Comparison of ENCODE assay signal across 1 cellular context in genomic region chr6:157753291-157753690, GRCh38.
TF ChIP-seq lines count a peak whose summit lies in the region.

No MANE protein-coding gene starts in this region.

TF ChIP-seq in H1, 55 proteins besides CTCF, POLR2A, EP300 and RAD21:
- TF ChIP-seq CREB1 (IDR thresholded peaks at IDR 0.05): no peak
- TF ChIP-seq NANOG (IDR thresholded peaks at IDR 0.05; ENCODE audit: insufficient read depth, low read depth, low read length, poor library complexity, severe bottlenecking): no peak
- TF ChIP-seq BACH1 (IDR thresholded peaks at IDR 0.05; ENCODE audit: low read length): no peak
- no peak for TF ChIP-seq SP2 (IDR thresholded peaks at IDR 0.05; ENCODE audit: low read length)
- no peak for TF ChIP-seq SIRT6 (IDR thresholded peaks at IDR 0.05; ENCODE audit: low read length)
- TF ChIP-seq SIN3A (conservative IDR thresholded peaks at IDR 0.05 in 1 of 2, IDR thresholded peaks at IDR 0.05 in 1 of 2; ENCODE audit: low read depth in 1 of 2, low read length in 2 of 2): no peak
- no peak for TF ChIP-seq POLR2AphosphoS5 (IDR thresholded peaks at IDR 0.05; ENCODE audit: low read depth, low read length)
- no peak for TF ChIP-seq CEBPB (IDR thresholded peaks at IDR 0.05; ENCODE audit: low read depth, low read length)
- no peak for TF ChIP-seq KDM1A (IDR thresholded peaks at IDR 0.05; ENCODE audit: borderline replicate concordance, low read length)
- no peak for TF ChIP-seq FOSL1 (IDR thresholded peaks at IDR 0.05; ENCODE audit: insufficient read depth, low read depth, low read length)
- no peak for TF ChIP-seq MAX (IDR thresholded peaks at IDR 0.05)
- no peak for TF ChIP-seq TBP (IDR thresholded peaks at IDR 0.05; ENCODE audit: low read depth, low read length)
- TF ChIP-seq BCL11A (IDR thresholded peaks at IDR 0.05; ENCODE audit: low read depth in 2 of 2, low read length in 2 of 2): no peak
- TF ChIP-seq RBBP5 (IDR thresholded peaks at IDR 0.05; ENCODE audit: borderline replicate concordance, low read depth, low read length): no peak
- TF ChIP-seq ATF3 (IDR thresholded peaks at IDR 0.05; ENCODE audit: insufficient read depth, low read depth, low read length): no peak
- no peak for TF ChIP-seq YY1 (IDR thresholded peaks at IDR 0.05; ENCODE audit: low read depth, low read length)
- TF ChIP-seq HDAC2 (IDR thresholded peaks at IDR 0.05; ENCODE audit: borderline replicate concordance in 1 of 2, low read depth in 2 of 2, low read length in 2 of 2): no peak
- no peak for TF ChIP-seq SP4 (IDR thresholded peaks at IDR 0.05; ENCODE audit: low read length)
